Comparison of ENCODE assay signal across 18 cellular contexts in genomic region chr5:112353678-112354077, GRCh38.
DNase-seq lines count a peak whose midpoint lies in the region; ATAC-seq and TF ChIP-seq lines count a peak whose summit lies in the region.
"Had no signal": no experiment of that assay in that cellular context is flagged by ENCODE, and none has a peak within 500 bp of the region (broad histone marks: within the 10 kb centered on the region; RNA-seq: fewer than 3 reads in every experiment).

No MANE protein-coding gene starts in this region.

- H3K4me3 Mint-ChIP-seq in stimulated activated naive CD8-positive, alpha-beta T cell treated with anti-CD3 and anti-CD28 coated beads, Interleukin-15, amount 100 ng/mL, for 72 hours, result no peak overlapping the region
- peak overlapping the region in 1 of 5 donors; percentile 6 for H3K4me3 Mint-ChIP-seq in immature natural killer cell
- no peak overlapping the region for H3K4me3 Mint-ChIP-seq in stimulated activated effector memory CD8-positive, alpha-beta T cell treated with anti-CD3 and anti-CD28 coated beads, Interleukin-12 subunit alpha, Interleukin-12 subunit beta, amount 100 ng/mL, for 72 hours
- H3K4me3 Mint-ChIP-seq: B cell; CD4-positive, CD25-positive, alpha-beta regulatory T cell; CD8-positive, alpha-beta T cell; HFFc6 had no signal

- no peaks in the 10 kb centered on the region for H3K4me1 Mint-ChIP-seq in stimulated activated naive CD8-positive, alpha-beta T cell treated with anti-CD3 and anti-CD28 coated beads, Interleukin-15, amount 100 ng/mL, for 72 hours
- H3K4me1 Mint-ChIP-seq in immature natural killer cell, result peaks cover 52 to 56% of the 10 kb centered on the region in 2 donors
- H3K4me1 Mint-ChIP-seq in stimulated activated effector memory CD8-positive, alpha-beta T cell treated with anti-CD3 and anti-CD28 coated beads, Interleukin-12 subunit alpha, Interleukin-12 subunit beta, amount 100 ng/mL, for 72 hours, result peaks cover 6% of the 10 kb centered on the region
- H3K4me1 Mint-ChIP-seq: CD4-positive, CD25-positive, alpha-beta regulatory T cell had no signal

- peaks cover 16% of the 10 kb centered on the region for H3K27me3 Mint-ChIP-seq in stimulated activated naive CD8-positive, alpha-beta T cell treated with anti-CD3 and anti-CD28 coated beads, Interleukin-15, amount 100 ng/mL, for 72 hours
- no peaks in the 10 kb centered on the region for H3K27me3 Mint-ChIP-seq in immature natural killer cell (ENCODE audit: low read depth in 3 of 3)
- H3K27me3 Mint-ChIP-seq: B cell had no signal

- no peak overlapping the region for H3K4me3 ChIP-seq in uterus
- H3K4me3 ChIP-seq: BLaER1, GM23248, HAP-1 had no signal

- peaks cover 0 to 4% of the 10 kb centered on the region in 2 donors for H3K9me3 Mint-ChIP-seq in stimulated activated naive CD8-positive, alpha-beta T cell treated with anti-CD3 and anti-CD28 coated beads, Interleukin-15, amount 100 ng/mL, for 72 hours
- H3K9me3 Mint-ChIP-seq in immature natural killer cell, result no peaks in the 10 kb centered on the region
- no peaks in the 10 kb centered on the region for H3K9me3 Mint-ChIP-seq in stimulated activated effector memory CD8-positive, alpha-beta T cell treated with anti-CD3 and anti-CD28 coated beads, Interleukin-12 subunit alpha, Interleukin-12 subunit beta, amount 100 ng/mL, for 72 hours
- H3K9me3 Mint-ChIP-seq: CD8-positive, alpha-beta T cell; HFFc6 had no signal

- no peak for TF ChIP-seq POLR2A in uterus (IDR thresholded peaks at IDR 0.05)

- intact Hi-C loops in left cardiac atrium (cut with DNase I), result no loop called here
- intact Hi-C loops in uterus (cut with DNase I; ENCODE audit: low total_unique reads), result no loop called here

- peaks cover 0 to 4% (median 0%) of the 10 kb centered on the region in 3 donors for H3K36me3 Mint-ChIP-seq in immature natural killer cell
- no peaks in the 10 kb centered on the region for H3K36me3 Mint-ChIP-seq in stimulated activated effector memory CD8-positive, alpha-beta T cell treated with anti-CD3 and anti-CD28 coated beads, Interleukin-12 subunit alpha, Interleukin-12 subunit beta, amount 100 ng/mL, for 72 hours
- H3K36me3 Mint-ChIP-seq: CD4-positive, CD25-positive, alpha-beta regulatory T cell; CD8-positive, alpha-beta T cell had no signal

- H3K27ac ChIP-seq in uterus, result no peak overlapping the region
- H3K27ac ChIP-seq: 22Rv1, BLaER1, C4-2B, GM23248 had no signal

- H3K27me3 ChIP-seq in uterus, result no peaks in the 10 kb centered on the region
- H3K27me3 ChIP-seq: BLaER1 had no signal

- no peaks in the 10 kb centered on the region for H3K4me1 ChIP-seq in uterus
- H3K4me1 ChIP-seq: BLaER1, Caco-2, HAP-1 had no signal

- DNase-seq in stimulated activated naive CD8-positive, alpha-beta T cell treated with anti-CD3 and anti-CD28 coated beads, Interleukin-15, amount 100 ng/mL, for 72 hours, result no peak
- no peak for DNase-seq in stimulated activated naive CD8-positive, alpha-beta T cell treated with anti-CD3 and anti-CD28 coated beads, Interleukin-15, Interleukin-2, amounts not matched to agents 100 U/mL and 50 U/mL, for 24 hours
- no peak for DNase-seq in immature natural killer cell
- DNase-seq in stimulated activated effector memory CD8-positive, alpha-beta T cell treated with anti-CD3 and anti-CD28 coated beads, Interleukin-12 subunit alpha, Interleukin-12 subunit beta, amount 100 ng/mL, for 72 hours (ENCODE audit: low spot score in 2 of 2), result no peak
- no peak for DNase-seq in left cardiac atrium
- DNase-seq in uterus, result no peak
- DNase-seq: Caco-2; CD4-positive, CD25-positive, alpha-beta regulatory T cell; CD8-positive, alpha-beta T cell; DMS153; DND-41; GM23248; HFFc6 had no signal

- ATAC-seq in stimulated activated naive CD8-positive, alpha-beta T cell treated with anti-CD3 and anti-CD28 coated beads, Interleukin-15, amount 100 ng/mL, for 72 hours, result peak; percentile 7
- no peak for ATAC-seq in stimulated activated naive CD8-positive, alpha-beta T cell treated with anti-CD3 and anti-CD28 coated beads, Interleukin-15, Interleukin-2, amounts not matched to agents 100 U/mL and 50 U/mL, for 24 hours
- ATAC-seq in stimulated activated effector memory CD8-positive, alpha-beta T cell treated with anti-CD3 and anti-CD28 coated beads, Interleukin-12 subunit alpha, Interleukin-12 subunit beta, amount 100 ng/mL, for 72 hours, result peak; percentile 15
- no peak for ATAC-seq in left cardiac atrium
- ATAC-seq: CD8-positive, alpha-beta T cell had no signal

- no peak for TF ChIP-seq CTCF in uterus (IDR thresholded peaks at IDR 0.05)

- H3K9me3 ChIP-seq in uterus, result no peaks in the 10 kb centered on the region
- H3K9me3 ChIP-seq: BLaER1, Caco-2, HAP-1 had no signal

- no peaks in the 10 kb centered on the region for H3K36me3 ChIP-seq in uterus
- H3K36me3 ChIP-seq: BLaER1, HAP-1 had no signal

- no peak overlapping the region for H3K27ac Mint-ChIP-seq in stimulated activated naive CD8-positive, alpha-beta T cell treated with anti-CD3 and anti-CD28 coated beads, Interleukin-15, amount 100 ng/mL, for 72 hours
- peak overlapping the region in 4 of 6 donors; percentile 49 to 83 (median 81) for H3K27ac Mint-ChIP-seq in immature natural killer cell
- H3K27ac Mint-ChIP-seq in stimulated activated effector memory CD8-positive, alpha-beta T cell treated with anti-CD3 and anti-CD28 coated beads, Interleukin-12 subunit alpha, Interleukin-12 subunit beta, amount 100 ng/mL, for 72 hours, result no peak overlapping the region
- H3K27ac Mint-ChIP-seq: B cell; CD8-positive, alpha-beta T cell; HFFc6 had no signal

Comparison
In these comparisons a context has a peak if more than half of its experiments do, and no peak if none do; other contexts are left out.
1. ATAC-seq: peak in stimulated activated naive CD8-positive, alpha-beta T cell treated with anti-CD3 and anti-CD28 coated beads, Interleukin-15, amount 100 ng/mL, for 72 hours (single experiment) and stimulated activated effector memory CD8-positive, alpha-beta T cell treated with anti-CD3 and anti-CD28 coated beads, Interleukin-12 subunit alpha, Interleukin-12 subunit beta, amount 100 ng/mL, for 72 hours (single experiment); none in stimulated activated naive CD8-positive, alpha-beta T cell treated with anti-CD3 and anti-CD28 coated beads, Interleukin-15, Interleukin-2, amounts not matched to agents 100 U/mL and 50 U/mL, for 24 hours (single experiment) and left cardiac atrium (0 of 2).
2. H3K27ac Mint-ChIP-seq: peak in immature natural killer cell (4 of 6); none in stimulated activated naive CD8-positive, alpha-beta T cell treated with anti-CD3 and anti-CD28 coated beads, Interleukin-15, amount 100 ng/mL, for 72 hours (0 of 2) and stimulated activated effector memory CD8-positive, alpha-beta T cell treated with anti-CD3 and anti-CD28 coated beads, Interleukin-12 subunit alpha, Interleukin-12 subunit beta, amount 100 ng/mL, for 72 hours (single experiment).